9 cellular contexts compared by ENCODE assay signal in genomic region chrX:118536687-118537461, GRCh38. TPM values are rescaled to one million over a fixed set of nuclear protein-coding genes. Genes with fewer than 3 reads are reported as not detected.
A peak's percentile ranks its signal among the peaks of the same experiment; 100 is the strongest.
DNase-seq lines count a peak whose midpoint lies in the region; ATAC-seq and TF ChIP-seq lines count a peak whose summit lies in the region.
"Had no signal": no experiment of that assay in that cellular context is flagged by ENCODE, and none has a peak within 500 bp of the region (broad histone marks: within the 10 kb centered on the region; RNA-seq: fewer than 3 reads in every experiment).

No MANE protein-coding gene starts in this region.

- DNase-seq in RWPE1 (ENCODE audit: low spot score) (no peak), amniotic epithelial cell (ENCODE audit: low read depth) (peak; percentile 69), lower lobe of right lung (no peak), uterus (no peak), NCI-H524 treated with DMSO at 0.1 percent for 48 hours (lab: John Stamatoyannopoulos, UW) (no peak)

- H3K27ac ChIP-seq in BLaER1 treated with 17β-estradiol and CSF1 and Interleukin-3, amounts not matched to agents 10 nM and 100 nM = peak overlapping the region; percentile 48 to 86 (median 73); a peak in 20 of 22 replicates
- no peak overlapping the region for H3K27ac ChIP-seq in RWPE1
- H3K27ac ChIP-seq in lower lobe of right lung = peak overlapping the region; percentile 31
- peak overlapping the region in 1 of 2 donors; percentile 37 for H3K27ac ChIP-seq in uterus

- 0 out of 22 replicates have a peak, but pooled peaks cover 0 to 5% (median 0%) of the 10 kb centered on the region in 11 experiments for H3K9me3 ChIP-seq in BLaER1 treated with 17β-estradiol and CSF1 and Interleukin-3, amounts not matched to agents 10 nM and 100 nM (replicated peaks in 1 of 11)
- H3K9me3 ChIP-seq in lower lobe of right lung (no peaks in the 10 kb centered on the region), uterus (no peaks in the 10 kb centered on the region)

- TF ChIP-seq CTCF in RWPE1 (conservative IDR thresholded peaks at IDR 0.05; ENCODE audit: low read depth) (0 out of 2 replicates have a peak, but pooled peaks have one; percentile 9), lower lobe of right lung (IDR thresholded peaks at IDR 0.05) (no peak), uterus (IDR thresholded peaks at IDR 0.05) (peak in 3 of 4 experiments; percentile 11 to 26 (median 23))

- peak overlapping the region; percentile 43 to 72 (median 62); a peak in 19 of 22 replicates for H3K9ac ChIP-seq in BLaER1 treated with 17β-estradiol and CSF1 and Interleukin-3, amounts not matched to agents 10 nM and 100 nM

- H3K36me3 ChIP-seq in BLaER1 treated with 17β-estradiol and CSF1 and Interleukin-3, amounts not matched to agents 10 nM and 100 nM = peaks cover 0 to 4% (median 0%) of the 10 kb centered on the region in 11 experiments; a peak in 1 of 22 replicates
- no peaks in the 10 kb centered on the region for H3K36me3 ChIP-seq in lower lobe of right lung
- H3K36me3 ChIP-seq in uterus = no peaks in the 10 kb centered on the region

- ATAC-seq in GM19035 (IDR thresholded peaks at IDR 0.05; ENCODE audit: unreplicated experiment) = peak; percentile 74
- peak; percentile 52 for ATAC-seq in HG03097 (IDR thresholded peaks at IDR 0.05; ENCODE audit: low FRiP score, unreplicated experiment)
- peak in 1 of 2 donors; percentile 43 for ATAC-seq in lower lobe of right lung

- POLR2A ChIA-PET in RWPE1 (lab: Yijun Ruan, JAX; ENCODE audit: low non-redundant PET) = no interaction called here

- peak overlapping the region; percentile 57 to 77 (median 70) for H3K4me2 ChIP-seq in BLaER1 treated with 17β-estradiol and CSF1 and Interleukin-3, amounts not matched to agents 10 nM and 100 nM

- H3K4me1 ChIP-seq in BLaER1 treated with 17β-estradiol and CSF1 and Interleukin-3, amounts not matched to agents 10 nM and 100 nM = peaks cover 37 to 76% (median 52%) of the 10 kb centered on the region in 10 experiments
- H3K4me1 ChIP-seq in lower lobe of right lung = no peaks in the 10 kb centered on the region
- no peaks in the 10 kb centered on the region for H3K4me1 ChIP-seq in uterus

- H4K20me1 ChIP-seq in BLaER1 treated with 17β-estradiol and CSF1 and Interleukin-3, amounts not matched to agents 10 nM and 100 nM = peaks cover 0 to 11% (median 0%) of the 10 kb centered on the region in 11 experiments; a peak in 3 of 22 replicates

- no peaks in the 10 kb centered on the region for H3K27me3 ChIP-seq in BLaER1 treated with 17β-estradiol and CSF1 and Interleukin-3, amounts not matched to agents 10 nM and 100 nM
- H3K27me3 ChIP-seq in lower lobe of right lung (ENCODE audit: low read depth) (no peaks in the 10 kb centered on the region), uterus (no peaks in the 10 kb centered on the region)

- no peak for TF ChIP-seq POLR2A in uterus (IDR thresholded peaks at IDR 0.05)

- CTCF ChIA-PET in RWPE1 (lab: Yijun Ruan, JAX) = interaction anchor here (0.6 kb wide), 1 partner anchor 220 kb away, joined by 4 read pairs; no protein-coding TSS in a partner anchor

- intact Hi-C loops in lower lobe of right lung (cut with DNase I) (no loop called here), uterus (cut with DNase I; ENCODE audit: low total_unique reads) (no loop called here)

- peak overlapping the region in 7 of 10 experiments; percentile 5 to 34 (median 12); a peak in 9 of 20 replicates for H3K4me3 ChIP-seq in BLaER1 treated with 17β-estradiol and CSF1 and Interleukin-3, amounts not matched to agents 10 nM and 100 nM
- H3K4me3 ChIP-seq in lower lobe of right lung (no peak overlapping the region), uterus (no peak overlapping the region)
- H3K4me3 ChIP-seq: skin epidermis had no signal

RNA-seq across cellular contexts. Expression of gene DOCK11, which starts 41.3 kb away (rescaled TPM):
- 76.2 TPM for total RNA-seq in lower lobe of right lung
- 10 to 100 TPM; 13.1 to 33.1 (median 25.4) TPM for total RNA-seq in uterus

Comparison
In these comparisons a context has a peak if more than half of its experiments do, and no peak if none do; other contexts are left out.
1. H3K4me3 ChIP-seq: peak in BLaER1 treated with 17β-estradiol and CSF1 and Interleukin-3, amounts not matched to agents 10 nM and 100 nM (7 of 10); none in lower lobe of right lung (single experiment) and uterus (0 of 2).